Comparison of ENCODE assay signal across 11 cellular contexts in genomic region chr1:109928591-109929111, GRCh38. TPM values are rescaled to one million over a fixed set of nuclear protein-coding genes. Genes with fewer than 3 reads are reported as not detected.
DNase-seq lines count a peak whose midpoint lies in the region; ATAC-seq and TF ChIP-seq lines count a peak whose summit lies in the region.
"Had no signal": no experiment of that assay in that cellular context is flagged by ENCODE, and none has a peak within 500 bp of the region (broad histone marks: within the 10 kb centered on the region; RNA-seq: fewer than 3 reads in every experiment).

No MANE protein-coding gene starts in this region.

- peak; percentile 45 to 63 for ATAC-seq in left cardiac atrium

- H3K9me3 ChIP-seq in ascending aorta, result no peaks in the 10 kb centered on the region

- H3K4me3 Mint-ChIP-seq in progenitor cell of endocrine pancreas (ENCODE audit: low read depth), result no peak overlapping the region

- no peaks in the 10 kb centered on the region for H3K27me3 Mint-ChIP-seq in progenitor cell of endocrine pancreas

- no peaks in the 10 kb centered on the region for H3K36me3 Mint-ChIP-seq in progenitor cell of endocrine pancreas (ENCODE audit: insufficient read depth)

- no peak for TF ChIP-seq CTCF in ascending aorta (IDR thresholded peaks at IDR 0.05)
- TF ChIP-seq CTCF in progenitor cell of endocrine pancreas (IDR thresholded peaks at IDR 0.05; ENCODE audit: unreplicated experiment), result no peak

- peak; percentile 52 for DNase-seq in AG08396 (ENCODE audit: low spot score)
- peak in 1 of 2 donors; percentile 64 for DNase-seq in ascending aorta (ENCODE audit: low spot score in 2 of 2)
- peak; percentile 79 for DNase-seq in left cardiac atrium
- no peak for DNase-seq in progenitor cell of endocrine pancreas (ENCODE audit: low spot score, unreplicated experiment)
- no peak for DNase-seq in medulla oblongata (ENCODE audit: extremely low spot score)
- no peak for DNase-seq in CD1c-positive myeloid dendritic cell (ENCODE audit: extremely low spot score)
- no peak for DNase-seq in NCI-H526 treated with DMSO at 0.1 percent for 48 hours (lab: John Stamatoyannopoulos, UW)
- DNase-seq in HT-29 (ENCODE audit: low spot score), result no peak
- DNase-seq: activated naive CD4-positive, alpha-beta T cell; AML-193; NCI-H2081 had no signal

- no peak overlapping the region for H3K4me3 ChIP-seq in ascending aorta

- H3K27me3 ChIP-seq in ascending aorta, result no peaks in the 10 kb centered on the region

- H3K4me1 ChIP-seq in ascending aorta, result peaks cover 14 to 44% of the 10 kb centered on the region in 2 donors

- H3K27ac Mint-ChIP-seq in progenitor cell of endocrine pancreas, result peak overlapping the region; percentile 56

- no peaks in the 10 kb centered on the region for H3K9me3 Mint-ChIP-seq in progenitor cell of endocrine pancreas (ENCODE audit: low read depth)

- intact Hi-C loops in ascending aorta (cut with DNase I), result loop anchor here (5.0 kb wide), 1 partner anchor 41 kb away; no protein-coding TSS in a partner anchor
- intact Hi-C loops in left cardiac atrium (cut with DNase I), result loop anchor here in 1 of 2 donors (5.0 kb wide), 1 partner anchor 54 kb away; the partner anchor contains the start of gene AHCYL1

- peaks cover 34 to 52% of the 10 kb centered on the region in 2 donors for H3K36me3 ChIP-seq in ascending aorta

- peaks cover 26% of the 10 kb centered on the region for H3K4me1 Mint-ChIP-seq in progenitor cell of endocrine pancreas (ENCODE audit: low read depth)

- peak overlapping the region; percentile 83 to 89 for H3K27ac ChIP-seq in ascending aorta

RNA-seq across cellular contexts. Expression of gene CSF1, which starts 18.0 kb away (rescaled TPM):
- 140 TPM for total RNA-seq in ascending aorta
- 10 to 100 TPM; 30.8 to 44.1 TPM for total RNA-seq in left cardiac atrium
- 0.89 and 2.9 TPM in 2 replicates for total RNA-seq in progenitor cell of endocrine pancreas
- total RNA-seq in HT-29 (2014; rRNA removed; shearing (Covaris generic)), result 0.68 and 5.4 TPM in 2 replicates

RNA-seq across cellular contexts. Expression of gene AHCYL1, which starts 55.9 kb away (rescaled TPM):
- total RNA-seq in ascending aorta, result 49.1 TPM
- total RNA-seq in left cardiac atrium, result 10 to 100 TPM; 42.9 to 55.7 TPM
- total RNA-seq in progenitor cell of endocrine pancreas, result 90.2 and 101 TPM in 2 replicates
- 45.6 and 48.7 TPM in 2 replicates for total RNA-seq in HT-29 (2014; rRNA removed; shearing (Covaris generic))

Comparison
In these comparisons a context has a peak if more than half of its experiments do, and no peak if none do; other contexts are left out.
1. DNase-seq: peak in AG08396 (single experiment) and left cardiac atrium (single experiment); none in progenitor cell of endocrine pancreas (single experiment), medulla oblongata (single experiment), CD1c-positive myeloid dendritic cell (single experiment), NCI-H526 treated with DMSO at 0.1 percent for 48 hours (single experiment) and HT-29 (single experiment).